Comparison of ENCODE assay signal across 17 cellular contexts in genomic region chr6:44485601-44486000, GRCh38.
"Had no signal": no experiment of that assay in that cellular context is flagged by ENCODE, and none has a peak within 500 bp of the region (broad histone marks: within the 10 kb centered on the region; RNA-seq: fewer than 3 reads in every experiment).

No MANE protein-coding gene starts in this region.

- H3K27me3 ChIP-seq: pancreas, testis had no signal

- H3K36me3 Mint-ChIP-seq: activated naive CD4-positive, alpha-beta T cell treated with anti-CD3 and anti-CD28 coated beads, Interleukin-2, amount 50 U/mL, for 24 hours had no signal

- DNase-seq: activated CD4-positive, alpha-beta T cell treated with anti-CD3 and anti-CD28 coated beads, Interleukin-2, amount 10 ng/mL, durations not matched to agents 7 days and 5 days; activated CD4-positive, CD25-positive, alpha-beta regulatory T cell; activated T-cell treated with anti-CD3 and anti-CD28 coated beads for 4 hours; amniotic stem cell; dorsolateral prefrontal cortex; foreskin melanocyte; heart right ventricle; kidney; left ventricle myocardium inferior; pancreas; stimulated activated CD4-positive, alpha-beta T cell treated with anti-CD3 and anti-CD28 coated beads, Interleukin-4, amount 100 ng/mL, for 24 hours; testis had no signal

- ATAC-seq: heart right ventricle, pancreas had no signal

- H3K4me3 ChIP-seq: dorsolateral prefrontal cortex, esophagus muscularis mucosa, heart right ventricle, left ventricle myocardium inferior, pancreas, testis had no signal

- H3K4me1 Mint-ChIP-seq: activated CD4-positive, alpha-beta T cell treated with anti-CD3 and anti-CD28 coated beads, Interleukin-2, amount 10 ng/mL, durations not matched to agents 7 days and 5 days; activated naive CD4-positive, alpha-beta T cell treated with anti-CD3 and anti-CD28 coated beads, Interleukin-2, amount 50 U/mL, for 24 hours had no signal

- H3K9me3 ChIP-seq: esophagus muscularis mucosa, heart right ventricle, left ventricle myocardium inferior, pancreas, testis had no signal

- H3K36me3 ChIP-seq: esophagus muscularis mucosa, heart right ventricle, left ventricle myocardium inferior, pancreas had no signal

- H3K9me3 Mint-ChIP-seq: activated CD4-positive, alpha-beta T cell treated with anti-CD3 and anti-CD28 coated beads, Interleukin-2, amount 10 ng/mL, durations not matched to agents 7 days and 5 days; activated naive CD4-positive, alpha-beta T cell treated with anti-CD3 and anti-CD28 coated beads, Interleukin-2, amount 50 U/mL, for 24 hours; activated T-helper 2 cell treated with anti-CD3 and anti-CD28 coated beads, Interferon-gamma antibody, Interleukin-2, Interleukin-4, amounts not matched to agents 10 μg/mL and 5 μg/mL and 100 μg/mL, durations not matched to agents 14 hours and 24 hours and 36 hours; stimulated activated naive CD8-positive, alpha-beta T cell treated with anti-CD3 and anti-CD28 coated beads, Interleukin-15, Interleukin-2, amounts not matched to agents 100 ng/mL and 50 ng/mL, for 24 hours; T-helper 1 cell treated with Interleukin-12 subunit alpha and Interleukin-12 subunit beta and Interleukin-4 antibody, amounts not matched to agents 30 μg/mL and 1 μg/mL, for 36 hours had no signal

- H3K4me3 Mint-ChIP-seq: activated CD4-positive, alpha-beta T cell treated with anti-CD3 and anti-CD28 coated beads, Interleukin-2, amount 10 ng/mL, durations not matched to agents 7 days and 5 days; activated naive CD4-positive, alpha-beta T cell treated with anti-CD3 and anti-CD28 coated beads, Interleukin-2, amount 50 U/mL, for 24 hours; stimulated activated naive CD8-positive, alpha-beta T cell treated with anti-CD3 and anti-CD28 coated beads, Interleukin-15, Interleukin-2, amounts not matched to agents 100 ng/mL and 50 ng/mL, for 24 hours; T-helper 1 cell treated with Interleukin-12 subunit alpha and Interleukin-12 subunit beta and Interleukin-4 antibody, amounts not matched to agents 30 μg/mL and 1 μg/mL, for 36 hours had no signal

- H3K27ac ChIP-seq: dorsolateral prefrontal cortex, esophagus muscularis mucosa, heart right ventricle, left ventricle myocardium inferior, pancreas, testis had no signal

- H3K27ac Mint-ChIP-seq: activated CD4-positive, alpha-beta T cell treated with anti-CD3 and anti-CD28 coated beads, Interleukin-2, amount 10 ng/mL, durations not matched to agents 7 days and 5 days; activated naive CD4-positive, alpha-beta T cell treated with anti-CD3 and anti-CD28 coated beads, Interleukin-2, amount 50 U/mL, for 24 hours; activated T-helper 2 cell treated with anti-CD3 and anti-CD28 coated beads, Interferon-gamma antibody, Interleukin-2, Interleukin-4, amounts not matched to agents 10 μg/mL and 5 μg/mL and 100 μg/mL, durations not matched to agents 14 hours and 24 hours and 36 hours; stimulated activated naive CD8-positive, alpha-beta T cell treated with anti-CD3 and anti-CD28 coated beads, Interleukin-15, Interleukin-2, amounts not matched to agents 100 ng/mL and 50 ng/mL, for 24 hours; T-helper 1 cell treated with Interleukin-12 subunit alpha and Interleukin-12 subunit beta and Interleukin-4 antibody, amounts not matched to agents 30 μg/mL and 1 μg/mL, for 36 hours had no signal
